23 cellular contexts compared by ENCODE assay signal in the genomic region with DNA sequence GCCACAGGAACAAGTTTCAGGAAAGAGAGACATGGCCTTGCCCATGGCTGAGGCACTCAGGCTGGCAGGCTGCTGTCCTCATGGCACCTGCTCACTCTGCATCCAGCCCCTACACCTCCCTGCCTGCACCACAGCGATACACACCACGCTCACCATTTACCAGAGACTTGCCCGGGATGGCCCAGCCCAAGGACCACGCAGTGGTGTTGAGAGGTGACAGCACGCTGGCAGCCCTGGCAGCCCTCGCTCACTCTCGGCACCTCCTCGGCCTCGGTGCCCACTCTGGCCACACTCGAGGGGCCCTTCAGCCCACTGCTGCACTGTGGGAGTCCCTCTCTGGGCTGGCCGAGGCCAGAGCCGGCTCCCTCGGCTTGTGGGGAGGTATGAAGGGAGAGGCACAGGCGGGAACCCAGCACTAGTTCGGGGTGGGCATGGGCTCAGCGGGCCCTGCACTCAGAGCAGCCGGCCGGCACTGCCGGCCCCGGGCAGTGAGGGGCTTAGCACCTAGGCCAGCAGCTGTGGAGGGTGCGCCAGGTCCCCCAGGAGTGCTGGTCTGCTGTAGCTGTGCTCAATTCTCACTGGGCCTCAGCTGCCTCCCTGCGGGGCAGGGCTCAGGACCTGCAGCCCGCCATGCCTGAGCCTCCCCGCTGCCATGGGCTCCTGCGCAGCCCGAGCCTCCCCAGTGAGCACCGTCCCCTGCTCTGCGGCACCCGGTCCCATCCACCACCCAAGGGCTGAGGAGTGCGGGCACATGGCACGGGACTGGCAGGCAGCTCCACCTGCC. TPM values are rescaled to one million over a fixed set of nuclear protein-coding genes. Genes with fewer than 3 reads are reported as not detected.
DNase-seq lines count a peak whose midpoint lies in the region; ATAC-seq, FAIRE-seq and TF ChIP-seq lines count a peak whose summit lies in the region.
"Had no signal": no experiment of that assay in that cellular context is flagged by ENCODE, and none has a peak within 500 bp of the region (broad histone marks: within the 10 kb centered on the region; RNA-seq: fewer than 3 reads in every experiment).

No MANE protein-coding gene starts in this region.

- peaks cover 25% of the 10 kb centered on the region for H3K36me3 ChIP-seq in left ventricle myocardium inferior
- H3K36me3 ChIP-seq: colonic mucosa, vagina had no signal

- no peak for ATAC-seq in left cardiac atrium
- ATAC-seq in T-helper 17 cell = no peak
- ATAC-seq in HG03175 (IDR thresholded peaks at IDR 0.05; ENCODE audit: unreplicated experiment) = no peak
- ATAC-seq: activated CD8-positive, alpha-beta memory T cell treated with anti-CD3 and anti-CD28 coated beads, Interleukin-2, amount 10 ng/mL, durations not matched to agents 7 days and 5 days; CD8-positive, alpha-beta T cell; gastrocnemius medialis; natural killer cell had no signal

- DNase-seq in left cardiac atrium = peak; percentile 26
- DNase-seq in left ventricle myocardium inferior = no peak
- no peak for DNase-seq in T-helper 17 cell
- DNase-seq in mesothelial cell of epicardium (ENCODE audit: low spot score in 2 of 2, unreplicated experiment in 2 of 2) = peak; percentile 15 to 38
- no peak for DNase-seq in urothelium cell line (ENCODE audit: low spot score)
- DNase-seq in CD1c-positive myeloid dendritic cell (ENCODE audit: extremely low spot score) = no peak
- DNase-seq: activated CD4-positive, CD25-positive, alpha-beta regulatory T cell treated with anti-CD3 and anti-CD28 coated beads, Interleukin-2, amount 50 U/mL, for 72 hours; activated CD8-positive, alpha-beta memory T cell treated with anti-CD3 and anti-CD28 coated beads, Interleukin-2, amount 10 ng/mL, durations not matched to agents 7 days and 5 days; CD8-positive, alpha-beta T cell; colonic mucosa; endodermal cell; esophagus squamous epithelium; gastrocnemius medialis; GF-D8; midbrain; natural killer cell; NCI-H1930 had no signal

- H3K9me3 Mint-ChIP-seq in mesothelial cell of epicardium = peaks cover 6% of the 10 kb centered on the region
- H3K9me3 Mint-ChIP-seq: activated T-helper 2 cell treated with anti-CD3 and anti-CD28 coated beads, Interferon-gamma antibody, Interleukin-2, Interleukin-4, amounts not matched to agents 10 μg/mL and 5 μg/mL and 100 μg/mL, durations not matched to agents 14 hours and 24 hours and 36 hours; CD8-positive, alpha-beta T cell; natural killer cell had no signal

- no peak for TF ChIP-seq CTCF in left ventricle myocardium inferior (IDR thresholded peaks at IDR 0.05; ENCODE audit: borderline replicate concordance)
- no peak for TF ChIP-seq CTCF in mesothelial cell of epicardium (IDR thresholded peaks at IDR 0.05; ENCODE audit: unreplicated experiment)

- no peaks in the 10 kb centered on the region for H3K9me3 ChIP-seq in left ventricle myocardium inferior (replicated peaks)
- no peaks in the 10 kb centered on the region for H3K9me3 ChIP-seq in T-helper 17 cell (ENCODE audit: control insufficient read depth, low read length, poor library complexity, severe bottlenecking)
- H3K9me3 ChIP-seq: colonic mucosa, esophagus squamous epithelium, gastrocnemius medialis, vagina had no signal

- H3K4me3 ChIP-seq in left ventricle myocardium inferior = no peak overlapping the region
- H3K4me3 ChIP-seq: colonic mucosa, esophagus squamous epithelium, gastrocnemius medialis, vagina had no signal

- peak; percentile 13 for FAIRE-seq in urothelium cell line (lab: Jason Lieb, UNC)

- H3K27ac Mint-ChIP-seq in T-helper 17 cell (peak overlapping the region; percentile 89), mesothelial cell of epicardium (no peak overlapping the region)
- H3K27ac Mint-ChIP-seq: activated CD8-positive, alpha-beta memory T cell treated with anti-CD3 and anti-CD28 coated beads, Interleukin-2, amount 10 ng/mL, durations not matched to agents 7 days and 5 days; activated T-helper 2 cell treated with anti-CD3 and anti-CD28 coated beads, Interferon-gamma antibody, Interleukin-2, Interleukin-4, amounts not matched to agents 10 μg/mL and 5 μg/mL and 100 μg/mL, durations not matched to agents 14 hours and 24 hours and 36 hours; CD8-positive, alpha-beta T cell; endodermal cell; natural killer cell had no signal

- H3K27me3 Mint-ChIP-seq in T-helper 17 cell (no peaks in the 10 kb centered on the region), mesothelial cell of epicardium (ENCODE audit: low read depth) (peaks cover 13% of the 10 kb centered on the region)
- H3K27me3 Mint-ChIP-seq: activated CD8-positive, alpha-beta memory T cell treated with anti-CD3 and anti-CD28 coated beads, Interleukin-2, amount 10 ng/mL, durations not matched to agents 7 days and 5 days had no signal

- H3K36me3 Mint-ChIP-seq in T-helper 17 cell (ENCODE audit: low read depth) = no peaks in the 10 kb centered on the region
- H3K36me3 Mint-ChIP-seq in mesothelial cell of epicardium = no peaks in the 10 kb centered on the region
- H3K36me3 Mint-ChIP-seq: activated CD8-positive, alpha-beta memory T cell treated with anti-CD3 and anti-CD28 coated beads, Interleukin-2, amount 10 ng/mL, durations not matched to agents 7 days and 5 days; CD8-positive, alpha-beta T cell; natural killer cell had no signal

- intact Hi-C loops in left cardiac atrium (cut with DNase I) = no loop called here
- intact Hi-C loops in left ventricle myocardium inferior (cut with micrococcal nuclease) = no loop called here

- H3K4me1 Mint-ChIP-seq in T-helper 17 cell = peaks cover 6% of the 10 kb centered on the region
- no peaks in the 10 kb centered on the region for H3K4me1 Mint-ChIP-seq in mesothelial cell of epicardium
- H3K4me1 Mint-ChIP-seq: endodermal cell had no signal

- H3K27ac ChIP-seq in left ventricle myocardium inferior (replicated peaks) = no peak overlapping the region
- H3K27ac ChIP-seq: colonic mucosa, gastrocnemius medialis, parathyroid adenoma, vagina had no signal

- H3K4me1 ChIP-seq in left ventricle myocardium inferior = peaks cover 27% of the 10 kb centered on the region
- H3K4me1 ChIP-seq: parathyroid adenoma had no signal

- no peaks in the 10 kb centered on the region for H3K27me3 ChIP-seq in left ventricle myocardium inferior (ENCODE audit: low read depth)
- H3K27me3 ChIP-seq: colonic mucosa, esophagus squamous epithelium, gastrocnemius medialis, vagina had no signal

- H3K4me3 Mint-ChIP-seq in T-helper 17 cell (no peak overlapping the region), mesothelial cell of epicardium (no peak overlapping the region)
- H3K4me3 Mint-ChIP-seq: activated CD8-positive, alpha-beta memory T cell treated with anti-CD3 and anti-CD28 coated beads, Interleukin-2, amount 10 ng/mL, durations not matched to agents 7 days and 5 days; CD8-positive, alpha-beta T cell; endodermal cell; natural killer cell had no signal

RNA-seq across cellular contexts. Expression of a gene that starts 20.3 kb away (rescaled TPM):
- 10 to 100 TPM; 15.4 to 32.5 TPM for total RNA-seq in left cardiac atrium
- 13.4 TPM for total RNA-seq in left ventricle myocardium inferior
- 10 to 100 TPM in 1 of 2 donors, 1 to 10 TPM in 1; 9.3 to 31.2 TPM for total RNA-seq in T-helper 17 cell
- total RNA-seq in mesothelial cell of epicardium = 0.69 to 0.90 TPM (median 0.74 TPM) in 3 replicates
- total RNA-seq: LHCN-M2, RPMI7951 had no signal

Comparison
In these comparisons a context has a peak if more than half of its experiments do, and no peak if none do; other contexts are left out.
1. DNase-seq: peak in left cardiac atrium (single experiment) and mesothelial cell of epicardium (2 of 2); none in left ventricle myocardium inferior (single experiment), T-helper 17 cell (0 of 3), urothelium cell line (single experiment) and CD1c-positive myeloid dendritic cell (single experiment).